ENCODE assay signal across 8 cellular contexts in genomic region chr17:74758846-74759163, GRCh38. TPM values are rescaled to one million over a fixed set of nuclear protein-coding genes. Genes with fewer than 3 reads are reported as not detected.
DNase-seq lines count a peak whose midpoint lies in the region; ATAC-seq, FAIRE-seq and TF ChIP-seq lines count a peak whose summit lies in the region.

No MANE protein-coding gene starts in this region.

- peak overlapping the region in 1 of 2 donors; percentile 25 for H3K9ac ChIP-seq in mucosa of rectum (ENCODE audit: low read depth in 1 of 2, low read length in 2 of 2)

- no peaks in the 10 kb centered on the region for H3K9me3 Mint-ChIP-seq in CD4-positive, alpha-beta T cell
- no peaks in the 10 kb centered on the region for H3K9me3 Mint-ChIP-seq in activated naive CD8-positive, alpha-beta T cell treated with anti-CD3 and anti-CD28 coated beads, Interleukin-2, amount 50 U/mL, for 24 hours

- H3K4me1 Mint-ChIP-seq in CD4-positive, alpha-beta T cell (ENCODE audit: low read depth): peaks cover 73% of the 10 kb centered on the region
- peaks cover 67% of the 10 kb centered on the region for H3K4me1 Mint-ChIP-seq in activated naive CD8-positive, alpha-beta T cell treated with anti-CD3 and anti-CD28 coated beads, Interleukin-2, amount 50 U/mL, for 24 hours

- DNase-seq in CD4-positive, alpha-beta T cell: peak in 1 of 10 experiments; percentile 28
- DNase-seq in HT-29 (ENCODE audit: low spot score) (peak; percentile 29), NCI-H128 (lab: John Stamatoyannopoulos, UW; ENCODE audit: unreplicated experiment) (no peak), NCI-H2196 treated with DMSO at 0.1 percent for 48 hours (lab: John Stamatoyannopoulos, UW; ENCODE audit: unreplicated experiment) (no peak), HTR-8/SVneo (ENCODE audit: insufficient read length, low spot score) (no peak)
- DNase-seq in activated naive CD8-positive, alpha-beta T cell treated with anti-CD3 and anti-CD28 coated beads, Interleukin-2, amount 50 U/mL, for 24 hours: no peak

- H3K27me3 Mint-ChIP-seq in CD4-positive, alpha-beta T cell: no peaks in the 10 kb centered on the region
- no peaks in the 10 kb centered on the region for H3K27me3 Mint-ChIP-seq in activated naive CD8-positive, alpha-beta T cell treated with anti-CD3 and anti-CD28 coated beads, Interleukin-2, amount 50 U/mL, for 24 hours

- no peaks in the 10 kb centered on the region for H3K27me3 ChIP-seq in CD4-positive, alpha-beta T cell (ENCODE audit: control insufficient read depth, insufficient read depth, low read length)
- H3K27me3 ChIP-seq in mucosa of rectum (ENCODE audit: control insufficient read depth in 2 of 2, insufficient read depth in 2 of 2, low read length in 2 of 2): no peaks in the 10 kb centered on the region

- TF ChIP-seq CTCF in CD4-positive, alpha-beta T cell (IDR thresholded peaks at IDR 0.05): no peak

- CTCF ChIA-PET in CD4-positive, alpha-beta T cell (lab: Charles Lee): interaction anchor here (0.9 to 3.4 kb wide), 8 partner anchors 8 to 101 kb away, joined by 3 to 23 read pairs (median 8); partner anchors contain the start of gene RAB37

- peak; percentile 41 for ATAC-seq in CD4-positive, alpha-beta T cell (ENCODE audit: poor library complexity)
- peak; percentile 52 for ATAC-seq in activated naive CD8-positive, alpha-beta T cell treated with anti-CD3 and anti-CD28 coated beads, Interleukin-2, amount 50 U/mL, for 24 hours
- ATAC-seq in GM18861 (IDR thresholded peaks at IDR 0.05; ENCODE audit: unreplicated experiment): no peak

- POLR2A ChIA-PET in CD4-positive, alpha-beta T cell (lab: Charles Lee): interaction anchor here (0.8 to 6.1 kb wide), 11 partner anchors 11 to 114 kb away, joined by 3 to 90 read pairs (median 7); partner anchors contain the start of genes FDXR, NAT9, NHERF1 and RAB37

- H3K9me3 ChIP-seq in CD4-positive, alpha-beta T cell (ENCODE audit: control insufficient read depth, low read length): no peaks in the 10 kb centered on the region
- no peaks in the 10 kb centered on the region for H3K9me3 ChIP-seq in mucosa of rectum (ENCODE audit: control insufficient read depth in 2 of 2, low read length in 2 of 2)

- peak overlapping the region; percentile 10 to 48 for H3K4me3 ChIP-seq in mucosa of rectum (ENCODE audit: low read length in 2 of 2)

- intact Hi-C loops in CD4-positive, alpha-beta T cell (cut with DNase I, micrococcal nuclease): no loop called here

- H3K36me3 ChIP-seq in mucosa of rectum (ENCODE audit: control insufficient read depth in 2 of 2, insufficient read depth in 2 of 2, low read length in 2 of 2): peaks cover 3 to 6% of the 10 kb centered on the region in 2 donors

- H3K27ac Mint-ChIP-seq in CD4-positive, alpha-beta T cell: peak overlapping the region; percentile 91
- H3K27ac Mint-ChIP-seq in activated naive CD8-positive, alpha-beta T cell treated with anti-CD3 and anti-CD28 coated beads, Interleukin-2, amount 50 U/mL, for 24 hours: peak overlapping the region; percentile 76

- peak overlapping the region; percentile 88 for H3K4me3 Mint-ChIP-seq in CD4-positive, alpha-beta T cell
- peak overlapping the region; percentile 29 for H3K4me3 Mint-ChIP-seq in activated naive CD8-positive, alpha-beta T cell treated with anti-CD3 and anti-CD28 coated beads, Interleukin-2, amount 50 U/mL, for 24 hours

- peak overlapping the region; percentile 59 for H3K27ac ChIP-seq in CD4-positive, alpha-beta T cell (ENCODE audit: low read depth, low read length)
- H3K27ac ChIP-seq in mucosa of rectum (ENCODE audit: low read depth in 2 of 2, low read length in 2 of 2): peak overlapping the region; percentile 49 to 62

- peaks cover 58 to 68% of the 10 kb centered on the region in 2 donors for H3K4me1 ChIP-seq in mucosa of rectum (ENCODE audit: control insufficient read depth in 2 of 2, insufficient read depth in 2 of 2, low read length in 2 of 2)

- no peak for FAIRE-seq in HTR-8/SVneo (lab: Jason Lieb, UNC)

- peaks cover 28% of the 10 kb centered on the region for H3K36me3 Mint-ChIP-seq in CD4-positive, alpha-beta T cell (ENCODE audit: low read depth)
- H3K36me3 Mint-ChIP-seq in activated naive CD8-positive, alpha-beta T cell treated with anti-CD3 and anti-CD28 coated beads, Interleukin-2, amount 50 U/mL, for 24 hours (ENCODE audit: low read depth): peaks cover 6% of the 10 kb centered on the region

RNA-seq across cellular contexts. Expression of gene NHERF1, which starts 10.4 kb away (rescaled TPM):
- total RNA-seq in CD4-positive, alpha-beta T cell: 10 to 100 TPM; 68.4 to 72.4 TPM
- total RNA-seq in HT-29 (2014; rRNA removed; shearing (Covaris generic)): 298 and 304 TPM in 2 replicates

RNA-seq across cellular contexts. Expression of gene NAT9, which starts 17.3 kb away (rescaled TPM):
- total RNA-seq in CD4-positive, alpha-beta T cell: 10 to 100 TPM; 34.6 to 38.2 TPM
- total RNA-seq in HT-29 (2014; rRNA removed; shearing (Covaris generic)): 49.5 and 50.4 TPM in 2 replicates

RNA-seq across cellular contexts. Expression of gene RAB37, which starts 21.7 kb away (rescaled TPM):
- 10 to 100 TPM; 19.0 to 21.1 TPM for total RNA-seq in CD4-positive, alpha-beta T cell
- total RNA-seq in HT-29 (2014; rRNA removed; shearing (Covaris generic)): 0.55 and 1.0 TPM in 2 replicates

RNA-seq across cellular contexts. Expression of gene CD300LF, which starts 46.1 kb away (rescaled TPM):
- total RNA-seq in CD4-positive, alpha-beta T cell: 1 to 10 TPM in 1 of 2 experiments, under 1 TPM in 1; 0.39 to 1.0 TPM
- total RNA-seq in HT-29 (2014; rRNA removed; shearing (Covaris generic)): not detected in 2 replicates
